ENCODE assay signal across 18 cellular contexts in the genomic region with DNA sequence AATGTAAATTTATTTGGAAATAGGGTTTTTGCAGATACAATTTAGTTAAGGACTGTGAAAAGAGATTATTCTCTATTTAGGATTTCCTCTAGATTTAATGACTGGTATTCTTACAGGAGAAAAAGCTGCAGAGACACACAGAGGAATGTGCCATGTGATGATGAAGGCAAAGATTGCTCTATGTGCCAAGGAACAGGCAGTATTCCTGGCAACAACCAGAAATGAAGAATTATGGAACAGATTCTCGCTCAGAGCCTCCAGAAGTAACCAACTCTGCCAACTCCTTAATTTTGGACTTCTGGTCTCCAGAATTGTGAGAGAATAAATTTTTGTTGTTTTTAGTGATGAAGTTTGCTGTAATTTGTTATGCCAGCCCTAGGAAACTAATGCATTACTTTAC.
DNase-seq lines count a peak whose midpoint lies in the region; ATAC-seq, FAIRE-seq and TF ChIP-seq lines count a peak whose summit lies in the region.
"Had no signal": no experiment of that assay in that cellular context is flagged by ENCODE, and none has a peak within 500 bp of the region (broad histone marks: within the 10 kb centered on the region; RNA-seq: fewer than 3 reads in every experiment).

No MANE protein-coding gene starts in this region.

- no peak for FAIRE-seq in urothelium cell line (lab: Jason Lieb, UNC)
- FAIRE-seq: GM12892 had no signal

- H3K4me1 ChIP-seq in gastroesophageal sphincter (peaks cover 0 to 21% (median 0%) of the 10 kb centered on the region in 3 donors), sigmoid colon (peaks cover 0 to 20% (median 10%) of the 10 kb centered on the region in 4 donors)

- TF ChIP-seq CTCF in AG10803 (conservative IDR thresholded peaks at IDR 0.05; ENCODE audit: low read length) (no peak), gastroesophageal sphincter (IDR thresholded peaks at IDR 0.05) (no peak), sigmoid colon (IDR thresholded peaks at IDR 0.05) (no peak), lower leg skin (IDR thresholded peaks at IDR 0.05) (no peak)

- peak; percentile 17 for DNase-seq in AG10803 (ENCODE audit: low read depth)
- peak; percentile 82 for DNase-seq in NCI-H446 treated with DMSO at 0.1 percent for 48 hours (lab: John Stamatoyannopoulos, UW)
- DNase-seq in sigmoid colon: no peak
- no peak for DNase-seq in lower leg skin (ENCODE audit: low spot score in 2 of 2)
- no peak for DNase-seq in H7
- no peak for DNase-seq in urothelium cell line (ENCODE audit: low spot score)
- DNase-seq: 8988T; C1 segment of cervical spinal cord; Calu3; CD4-positive, alpha-beta T cell; DMS153; DMS79 treated with DMSO at 0.1 percent for 48 hours; EL; GDM1; H9 had no signal

- H3K4me3 ChIP-seq in AG10803 (ENCODE audit: low read length) (no peak overlapping the region), gastroesophageal sphincter (no peak overlapping the region), sigmoid colon (no peak overlapping the region), lower leg skin (ENCODE audit: low read depth, poor library complexity, severe bottlenecking) (no peak overlapping the region), H7 (ENCODE audit: insufficient read depth, low read depth, low read length) (no peak overlapping the region)
- H3K4me3 ChIP-seq: GM23338 had no signal

- 36 to 42% methylated on average over 1 of the region's 1 CpG for WGBS in gastroesophageal sphincter (ENCODE audit: low coverage in 1 of 2), 2 donors
- WGBS in sigmoid colon, 2 donors: 73 to 83% methylated on average over 1 of the region's 1 CpG
- WGBS in lower leg skin, 2 donors: 32 to 36% methylated on average over 1 of the region's 1 CpG

- intact Hi-C loops in sigmoid colon (cut with DNase I) (no loop called here), lower leg skin (cut with DNase I; ENCODE audit: low total_unique reads) (no loop called here)

- no peak for TF ChIP-seq EP300 in gastroesophageal sphincter (IDR thresholded peaks at IDR 0.05)
- TF ChIP-seq EP300 in sigmoid colon (IDR thresholded peaks at IDR 0.05): no peak

- H3K27me3 ChIP-seq in gastroesophageal sphincter (no peaks in the 10 kb centered on the region), sigmoid colon (no peaks in the 10 kb centered on the region), H7 (ENCODE audit: control insufficient read depth, insufficient read depth, low read length) (no peaks in the 10 kb centered on the region)

- TF ChIP-seq POLR2A in gastroesophageal sphincter (IDR thresholded peaks at IDR 0.05) (no peak), sigmoid colon (IDR thresholded peaks at IDR 0.05) (no peak), lower leg skin (IDR thresholded peaks at IDR 0.05) (no peak)

- no peaks in the 10 kb centered on the region for H3K9me3 ChIP-seq in gastroesophageal sphincter
- no peaks in the 10 kb centered on the region for H3K9me3 ChIP-seq in sigmoid colon

- peak overlapping the region in 3 of 4 donors; percentile 1 to 51 (median 17) for H3K27ac ChIP-seq in gastroesophageal sphincter
- peak overlapping the region in 3 of 4 donors; percentile 7 to 42 (median 12) for H3K27ac ChIP-seq in sigmoid colon

- no peak for ATAC-seq in gastroesophageal sphincter
- ATAC-seq: GM23338 had no signal

- H3K36me3 ChIP-seq in gastroesophageal sphincter (no peaks in the 10 kb centered on the region), sigmoid colon (no peaks in the 10 kb centered on the region), H7 (replicated peaks; ENCODE audit: control insufficient read depth, insufficient read depth, low read length) (no peaks in the 10 kb centered on the region)

Comparison
In these comparisons a context has a peak if more than half of its experiments do, and no peak if none do; other contexts are left out.
1. DNase-seq: peak in AG10803 (single experiment) and NCI-H446 treated with DMSO at 0.1 percent for 48 hours (single experiment); none in sigmoid colon (single experiment), lower leg skin (0 of 2), H7 (single experiment) and urothelium cell line (single experiment).